In genomic region chr4:73599182-73599581, GRCh38 we compare ENCODE assay signal across 2 cellular contexts.
TF ChIP-seq lines count a peak whose summit lies in the region.

No MANE protein-coding gene starts in this region.

TF ChIP-seq in GM12878, 131 proteins besides CTCF, POLR2A, EP300 and RAD21:
- no peak for TF ChIP-seq ATF2 (IDR thresholded peaks at IDR 0.05; ENCODE audit: low read length)
- TF ChIP-seq IKZF1 (conservative IDR thresholded peaks at IDR 0.05) = peak; percentile 40; the same call in 1 of the 2 replicates
- no peak for TF ChIP-seq CEBPB (IDR thresholded peaks at IDR 0.05; ENCODE audit: borderline replicate concordance in 1 of 2, low read depth in 2 of 2, low read length in 2 of 2)
- TF ChIP-seq ZNF687 (IDR thresholded peaks at IDR 0.05) = peak; percentile 39; the same call in 1 of the 2 replicates

TF ChIP-seq in SK-N-SH, 30 proteins besides CTCF, POLR2A, EP300 and RAD21:
- TF ChIP-seq REST (IDR thresholded peaks at IDR 0.05; ENCODE audit: low read depth, low read length) (no peak), TEAD4 (IDR thresholded peaks at IDR 0.05; ENCODE audit: borderline replicate concordance, insufficient read depth) (no peak), NFIC (IDR thresholded peaks at IDR 0.05; ENCODE audit: borderline replicate concordance) (no peak), JUND (IDR thresholded peaks at IDR 0.05) (no peak), SIN3A (IDR thresholded peaks at IDR 0.05; ENCODE audit: borderline replicate concordance, low read depth, low read length) (no peak), FOSL2 (IDR thresholded peaks at IDR 0.05; ENCODE audit: borderline replicate concordance, low read depth) (no peak), YY1 (IDR thresholded peaks at IDR 0.05; ENCODE audit: low read depth) (no peak), CHD2 (IDR thresholded peaks at IDR 0.05; ENCODE audit: low read length, partially characterized antibody) (no peak), ELF1 (IDR thresholded peaks at IDR 0.05) (no peak), TCF12 (IDR thresholded peaks at IDR 0.05) (no peak), GABPA (IDR thresholded peaks at IDR 0.05; ENCODE audit: low read depth) (no peak), MXI1 (IDR thresholded peaks at IDR 0.05; ENCODE audit: low read depth, low read length) (no peak), NRF1 (IDR thresholded peaks at IDR 0.05; ENCODE audit: low read depth, low read length) (no peak), FOXJ3 (CRISPR knock-in tag; IDR thresholded peaks at IDR 0.05) (no peak), USF1 (IDR thresholded peaks at IDR 0.05; ENCODE audit: borderline replicate concordance, low read depth) (no peak), RFX5 (IDR thresholded peaks at IDR 0.05; ENCODE audit: low read length) (no peak), IRF3 (IDR thresholded peaks at IDR 0.05; ENCODE audit: low read depth, low read length) (no peak)
TF ChIP-seq in SK-N-SH: peak in this region for 0.
